In genomic region chr1:162561037-162561615, GRCh38 we compare ENCODE assay signal across 8 cellular contexts. TPM values are rescaled to one million over a fixed set of nuclear protein-coding genes. Genes with fewer than 3 reads are reported as not detected.
DNase-seq lines count a peak whose midpoint lies in the region; ATAC-seq and TF ChIP-seq lines count a peak whose summit lies in the region.

No MANE protein-coding gene starts in this region.

- no TSS peak for BruUV-seq in mammary epithelial cell (replicated peaks; lab: Mats Ljungman, UMichigan)

- under 1% methylated on average over 16 of the region's 53 CpGs for WGBS in mammary epithelial cell (ENCODE audit: low coverage, missing lambda C conversion rate)
- WGBS in smooth muscle cell (ENCODE audit: low lambda C conversion rate), result under 1% methylated on average over 29 of the region's 53 CpGs

- H3K4me3 ChIP-seq in AG04450 (ENCODE audit: low read depth, low read length), result peak overlapping the region; percentile 83
- peak overlapping the region; percentile 76 for H3K4me3 ChIP-seq in WERI-Rb-1 (ENCODE audit: low read depth, low read length)
- H3K4me3 ChIP-seq in mammary epithelial cell (replicated peaks in 1 of 3; ENCODE audit: insufficient read depth in 1 of 3, low read depth in 2 of 3, low read length in 3 of 3), result peak overlapping the region; percentile 82 to 93 (median 88)
- peak overlapping the region; percentile 92 for H3K4me3 ChIP-seq in smooth muscle cell

- no peaks in the 10 kb centered on the region for H3F3A ChIP-seq in smooth muscle cell (ENCODE audit: low read depth)

- H4K20me1 ChIP-seq in mammary epithelial cell (ENCODE audit: insufficient read depth, low read length) (no peaks in the 10 kb centered on the region), smooth muscle cell (ENCODE audit: low read depth) (peaks cover 41% of the 10 kb centered on the region)

- in situ Hi-C loops in mammary epithelial cell (cut with MboI; ENCODE audit: low sequenced_read_pairs in 2 of 2), result loop anchor here in 1 of 2 donors (10.0 kb wide), 1 partner anchor 56 kb away; no protein-coding TSS in a partner anchor

- TF ChIP-seq CTCF in AG04450 (IDR thresholded peaks at IDR 0.05; ENCODE audit: low read depth, low read length) (no peak), WERI-Rb-1 (IDR thresholded peaks at IDR 0.05; ENCODE audit: low read depth, low read length) (no peak), mammary epithelial cell (conservative IDR thresholded peaks at IDR 0.05 in 1 of 2, IDR thresholded peaks at IDR 0.05 in 1 of 2; ENCODE audit: extremely low read depth in 1 of 2, insufficient read depth in 1 of 2, low read depth in 1 of 2, low read length in 2 of 2) (no peak), smooth muscle cell (IDR thresholded peaks at IDR 0.05; ENCODE audit: borderline replicate concordance, insufficient read depth, poor library complexity, severe bottlenecking) (no peak)

- no peaks in the 10 kb centered on the region for H3K9me3 ChIP-seq in AG04450 (ENCODE audit: control insufficient read depth, insufficient read depth, low read length)
- no peaks in the 10 kb centered on the region for H3K9me3 ChIP-seq in WERI-Rb-1 (ENCODE audit: severe bottlenecking)
- no peaks in the 10 kb centered on the region for H3K9me3 ChIP-seq in mammary epithelial cell (replicated peaks; ENCODE audit: insufficient read depth, low read length)
- H3K9me3 ChIP-seq in smooth muscle cell (replicated peaks; ENCODE audit: low read depth), result no peaks in the 10 kb centered on the region

- H3K36me3 ChIP-seq in WERI-Rb-1 (peaks cover 8% of the 10 kb centered on the region), mammary epithelial cell (ENCODE audit: insufficient read depth, low read length) (peaks cover 3% of the 10 kb centered on the region), smooth muscle cell (ENCODE audit: low read depth) (no peaks in the 10 kb centered on the region)

- DNase-seq in AG04450 (ENCODE audit: low read depth, low spot score) (peak; percentile 87), NCI-H2196 treated with DMSO at 0.1 percent for 48 hours (lab: John Stamatoyannopoulos, UW; ENCODE audit: unreplicated experiment) (peak; percentile 96), WERI-Rb-1 (peak; percentile 100), mammary epithelial cell (peak; percentile 98), iPS-NIHi7 (ENCODE audit: extremely low spot score) (peak; percentile 98), smooth muscle cell (lab: John Stamatoyannopoulos, UW; ENCODE audit: unreplicated experiment) (peak; percentile 95)

- H3K9ac ChIP-seq in mammary epithelial cell (ENCODE audit: insufficient read depth, low read length) (peak overlapping the region; percentile 78), smooth muscle cell (ENCODE audit: low read depth) (peak overlapping the region; percentile 84)

- H3K27ac ChIP-seq in AG04450 (ENCODE audit: low read depth, low read length) (peak overlapping the region; percentile 95), WERI-Rb-1 (peak overlapping the region; percentile 86), mammary epithelial cell (ENCODE audit: insufficient read depth, low read depth, low read length) (peak overlapping the region; percentile 90), smooth muscle cell (ENCODE audit: low read depth) (peak overlapping the region; percentile 90)

- H3K4me2 ChIP-seq in mammary epithelial cell (ENCODE audit: insufficient read depth, low read depth, low read length) (peak overlapping the region; percentile 98), smooth muscle cell (peak overlapping the region; percentile 88)

- H3K4me1 ChIP-seq in mammary epithelial cell (ENCODE audit: insufficient read depth, low read length) (peaks cover 15% of the 10 kb centered on the region), smooth muscle cell (ENCODE audit: low read depth) (peaks cover 14% of the 10 kb centered on the region)

- H2AFZ ChIP-seq in mammary epithelial cell (ENCODE audit: low read depth, low read length) (peak overlapping the region; percentile 96), smooth muscle cell (ENCODE audit: low read depth) (no peak overlapping the region)

- H3K79me2 ChIP-seq in mammary epithelial cell (ENCODE audit: insufficient read depth, low read length), result peaks cover 46% of the 10 kb centered on the region
- H3K79me2 ChIP-seq in smooth muscle cell (ENCODE audit: low read depth), result peaks cover 44% of the 10 kb centered on the region

- intact Hi-C loops in mammary epithelial cell (cut with micrococcal nuclease), result loop anchor here (1.0 to 10.0 kb wide), 3 partner anchors 22 to 206 kb away; no protein-coding TSS in a partner anchor

- CTCF ChIA-PET in AG04450 (lab: Charles Lee), result interaction anchor here (0.5 kb wide), 1 partner anchor 10 kb away, joined by 3 read pairs; no protein-coding TSS in a partner anchor
- CTCF ChIA-PET in mammary epithelial cell (lab: Charles Lee; ENCODE audit: low non-redundant PET), result no interaction called here

- dilution Hi-C loops in mammary epithelial cell (cut with HindIII; ENCODE audit: low sequenced_read_pairs), result no loop called here

- POLR2A ChIA-PET in AG04450 (lab: Yijun Ruan, JAX), result interaction anchor here (1.0 to 2.0 kb wide), 11 partner anchors 11 to 74 kb away, joined by 3 to 11 read pairs (median 5); partner anchors contain the start of gene DDR2

- H3K27me3 ChIP-seq in AG04450 (ENCODE audit: control insufficient read depth, insufficient read depth, low read length), result no peaks in the 10 kb centered on the region
- H3K27me3 ChIP-seq in WERI-Rb-1 (ENCODE audit: insufficient read depth, low read depth, severe bottlenecking), result no peaks in the 10 kb centered on the region
- no peaks in the 10 kb centered on the region for H3K27me3 ChIP-seq in mammary epithelial cell (ENCODE audit: insufficient read depth, low read length)
- no peaks in the 10 kb centered on the region for H3K27me3 ChIP-seq in smooth muscle cell (ENCODE audit: low read depth)

- ATAC-seq in GM18907 (IDR thresholded peaks at IDR 0.05; ENCODE audit: unreplicated experiment), result peak; percentile 97
- ATAC-seq in HG03139 (IDR thresholded peaks at IDR 0.05; ENCODE audit: unreplicated experiment), result peak; percentile 93

RNA-seq across cellular contexts. Expression of gene UAP1, which starts 0.4 kb away (rescaled TPM):
- polyA plus RNA-seq in AG04450 (2011; rRNA removed), result 68.5 and 85.7 TPM in 2 replicates
- 43.8 and 61.7 TPM in 2 replicates for polyA minus RNA-seq in AG04450 (2011; rRNA and poly(A)+ RNA removed)
- 100 to 1,000 TPM in 1 of 2 donors, 10 to 100 TPM in 1; 90.7 to 165 TPM for total RNA-seq in mammary epithelial cell
- 80.0 TPM for polyA plus RNA-seq in mammary epithelial cell
- 72.7 TPM for polyA minus RNA-seq in mammary epithelial cell
- 83.8 and 92.4 TPM in 2 replicates for total RNA-seq in smooth muscle cell
- 57.4 and 64.2 TPM in 2 replicates for polyA plus RNA-seq in smooth muscle cell

Comparison
In these comparisons a context has a peak if more than half of its experiments do, and no peak if none do; other contexts are left out.
1. Peak in every context shown above with its lines: DNase-seq, ATAC-seq, H3K4me3 ChIP-seq and H3K27ac ChIP-seq.